9 cellular contexts compared by ENCODE assay signal in the genomic region with DNA sequence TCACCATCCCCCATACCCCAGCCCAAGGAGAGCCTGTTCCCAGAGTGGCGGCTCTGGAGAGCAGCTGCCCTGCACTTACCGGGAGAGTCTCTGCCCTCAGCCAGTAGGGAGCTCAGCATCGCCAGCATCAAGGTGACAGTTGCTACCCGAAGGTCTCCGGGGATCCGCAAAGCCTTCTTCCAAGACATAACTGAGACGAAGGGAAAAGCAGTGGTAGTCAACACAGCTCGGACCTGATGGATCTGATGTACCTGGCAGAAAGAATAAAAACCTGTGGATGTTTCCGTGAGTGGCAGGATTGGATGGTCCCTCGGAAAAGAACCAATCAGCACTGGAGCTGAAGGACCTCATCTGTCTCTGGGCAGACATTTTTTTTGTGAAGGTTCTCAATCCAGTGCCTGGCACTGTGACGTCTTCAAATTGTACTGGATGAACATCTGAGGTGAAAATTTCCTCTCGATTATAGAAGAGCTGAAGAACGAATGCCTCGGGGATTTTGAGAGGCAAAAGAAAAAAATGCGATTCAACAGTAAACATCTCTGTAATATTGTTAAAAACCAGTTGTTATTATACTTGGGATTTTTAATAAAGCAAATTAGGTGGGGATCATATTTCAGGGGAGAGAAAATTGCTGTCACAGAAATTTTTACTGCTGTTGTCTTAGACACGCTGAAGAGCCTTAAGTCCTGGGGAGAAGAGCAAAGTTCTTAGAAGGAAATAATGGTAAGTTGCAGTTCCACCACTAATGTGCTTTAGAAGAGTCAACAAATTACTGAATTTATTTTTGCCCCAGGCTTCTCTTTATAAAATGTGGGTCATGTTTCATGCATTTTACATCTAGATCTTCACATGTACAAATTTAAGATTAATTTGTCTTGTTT. TPM values are rescaled to one million over a fixed set of nuclear protein-coding genes. Genes with fewer than 3 reads are reported as not detected.
DNase-seq lines count a peak whose midpoint lies in the region; ATAC-seq, FAIRE-seq and TF ChIP-seq lines count a peak whose summit lies in the region.
"Had no signal": no experiment of that assay in that cellular context is flagged by ENCODE, and none has a peak within 500 bp of the region (broad histone marks: within the 10 kb centered on the region; RNA-seq: fewer than 3 reads in every experiment).

A gene (minus strand): TSS at position 238 of the 881 bp plus-strand sequence. CDS start 50 bp downstream, at position 188.

- TF ChIP-seq CTCF in NB4 (IDR thresholded peaks at IDR 0.05; ENCODE audit: low read depth, low read length) (no peak), foreskin keratinocyte (conservative IDR thresholded peaks at IDR 0.05) (no peak), omental fat pad (IDR thresholded peaks at IDR 0.05) (no peak)

- peaks cover 32% of the 10 kb centered on the region for H3K27me3 ChIP-seq in foreskin keratinocyte

- FAIRE-seq in H54 (lab: Jason Lieb, UNC) = peak; percentile 38
- FAIRE-seq: A204.1 had no signal

- H3K4me1 ChIP-seq in foreskin keratinocyte = no peaks in the 10 kb centered on the region

- peak; percentile 5 for DNase-seq in DMS79 treated with DMSO at 0.1 percent for 48 hours (lab: John Stamatoyannopoulos, UW)
- no peak for DNase-seq in DMS79 (lab: John Stamatoyannopoulos, UW)
- DNase-seq in H54 (ENCODE audit: insufficient read length, low spot score) = peak; percentile 6
- peak; percentile 33 for DNase-seq in NB4 (ENCODE audit: low read depth)
- DNase-seq in activated T-cell treated with anti-CD3 and anti-CD28 coated beads for 24 hours (ENCODE audit: low read depth) = peak; percentile 39
- peak in 1 of 2 donors; percentile 67 for DNase-seq in foreskin keratinocyte
- DNase-seq in omental fat pad (ENCODE audit: low spot score) = no peak
- no peak for DNase-seq in NCI-H446 treated with DMSO at 0.1 percent for 48 hours (lab: John Stamatoyannopoulos, UW)

- ATAC-seq in foreskin keratinocyte = peak; percentile 80
- peak; percentile 85 for ATAC-seq in omental fat pad (ENCODE audit: low FRiP score)

- TF ChIP-seq POLR2A in H54 (IDR thresholded peaks at IDR 0.05; ENCODE audit: low read depth, low read length) (no peak), NB4 (IDR thresholded peaks at IDR 0.05; ENCODE audit: extremely low read depth, insufficient read length) (no peak)

- no peak within 1 kb of the TSS for H3K4me3 ChIP-seq in NB4 (ENCODE audit: low read depth, low read length)

- H3K27ac ChIP-seq in foreskin keratinocyte = no peak within 1 kb of the TSS

RNA-seq across cellular contexts. Expression of the gene that starts here (rescaled TPM):
- total RNA-seq in foreskin keratinocyte = 1.7 and 3.3 TPM in 2 replicates
- polyA plus RNA-seq in foreskin keratinocyte = 3.0 and 5.1 TPM in 2 replicates
- 1 to 10 TPM; 1.6 to 9.1 (median 2.4) TPM for total RNA-seq in omental fat pad

Comparison
In these comparisons a context has a peak if more than half of its experiments do, and no peak if none do; other contexts are left out.
1. DNase-seq: peak in DMS79 treated with DMSO at 0.1 percent for 48 hours (single experiment), H54 (single experiment), NB4 (single experiment) and activated T-cell treated with anti-CD3 and anti-CD28 coated beads for 24 hours (single experiment); none in DMS79 (single experiment), omental fat pad (single experiment) and NCI-H446 treated with DMSO at 0.1 percent for 48 hours (single experiment).